In genomic region chr12:28021704-28022103, GRCh38 we compare ENCODE assay signal across 1 cellular context.
TF ChIP-seq lines count a peak whose summit lies in the region.

No MANE protein-coding gene starts in this region.

TF ChIP-seq in HepG2, 621 proteins besides CTCF, POLR2A, EP300 and RAD21 (continued from another document and continues in another):
- TF ChIP-seq HNF1B (CRISPR knock-in tag; IDR thresholded peaks at IDR 0.05) (no peak), PHB2 (IDR thresholded peaks at IDR 0.05; ENCODE audit: partially characterized antibody) (no peak), NCOA5 (CRISPR knock-in tag; IDR thresholded peaks at IDR 0.05) (no peak), ISL2 (CRISPR knock-in tag; IDR thresholded peaks at IDR 0.05) (0 out of 2 replicates have a peak, but pooled peaks have one; percentile 28), ZNF75D (CRISPR knock-in tag; IDR thresholded peaks at IDR 0.05; ENCODE audit: borderline replicate concordance) (no peak), ZFP41 (CRISPR knock-in tag; IDR thresholded peaks at IDR 0.05; ENCODE audit: borderline replicate concordance) (no peak), YEATS2 (CRISPR knock-in tag; IDR thresholded peaks at IDR 0.05; ENCODE audit: borderline replicate concordance) (no peak), SKI (IDR thresholded peaks at IDR 0.05; ENCODE audit: partially characterized antibody) (peak; percentile 44), ZNF318 (CRISPR knock-in tag; IDR thresholded peaks at IDR 0.05) (no peak), MAZ (IDR thresholded peaks at IDR 0.05; ENCODE audit: borderline replicate concordance, low read depth, low read length) (no peak), MAZ (CRISPR knock-in tag; IDR thresholded peaks at IDR 0.05; ENCODE audit: low read depth) (no peak), AGO2 (optimal IDR thresholded peaks at IDR 0.05; ENCODE audit: low read depth, low read length) (no peak), ZNF101 (CRISPR knock-in tag; IDR thresholded peaks at IDR 0.05; ENCODE audit: borderline replicate concordance, low read depth) (no peak), NFE2L1 (CRISPR knock-in tag; IDR thresholded peaks at IDR 0.05; ENCODE audit: borderline replicate concordance) (no peak), ZNF776 (CRISPR knock-in tag; IDR thresholded peaks at IDR 0.05) (no peak), CSRNP1 (CRISPR knock-in tag; IDR thresholded peaks at IDR 0.05) (no peak), HDAC6 (IDR thresholded peaks at IDR 0.05; ENCODE audit: low read depth, low read length) (no peak), ATF1 (CRISPR knock-in tag; IDR thresholded peaks at IDR 0.05) (no peak), HIC2 (CRISPR knock-in tag; IDR thresholded peaks at IDR 0.05; ENCODE audit: low read depth) (no peak), MXI1 (IDR thresholded peaks at IDR 0.05; ENCODE audit: borderline replicate concordance, low read depth, low read length) (no peak), ZNF275 (CRISPR knock-in tag; IDR thresholded peaks at IDR 0.05; ENCODE audit: borderline replicate concordance) (no peak), ZNF3 (CRISPR knock-in tag; IDR thresholded peaks at IDR 0.05) (no peak), TFAP4 (IDR thresholded peaks at IDR 0.05; ENCODE audit: borderline replicate concordance, low read depth) (peak; percentile 22; the same call in 1 of the 2 replicates), ZNF576 (CRISPR knock-in tag; IDR thresholded peaks at IDR 0.05) (no peak), CEBPG (CRISPR knock-in tag; IDR thresholded peaks at IDR 0.05) (peak; percentile 30; the same call in 1 of the 2 replicates), MATR3 (CRISPR knock-in tag; IDR thresholded peaks at IDR 0.05) (no peak), KLF12 (CRISPR knock-in tag; IDR thresholded peaks at IDR 0.05; ENCODE audit: borderline replicate concordance) (no peak), MEIS2 (CRISPR knock-in tag; IDR thresholded peaks at IDR 0.05) (no peak; the same call in 1 of the 2 replicates), ASH2L (IDR thresholded peaks at IDR 0.05; ENCODE audit: insufficient read length, low read depth, low read length) (peak; percentile 24), TAF1 (CRISPR knock-in tag; IDR thresholded peaks at IDR 0.05) (no peak), SSRP1 (CRISPR knock-in tag; IDR thresholded peaks at IDR 0.05) (no peak), SIX1 (CRISPR knock-in tag; IDR thresholded peaks at IDR 0.05; ENCODE audit: borderline replicate concordance) (no peak), ZNF382 (CRISPR knock-in tag; IDR thresholded peaks at IDR 0.05; ENCODE audit: borderline replicate concordance) (no peak), REPIN1 (CRISPR knock-in tag; IDR thresholded peaks at IDR 0.05; ENCODE audit: borderline replicate concordance, low read depth) (no peak), SNAI1 (CRISPR knock-in tag; IDR thresholded peaks at IDR 0.05; ENCODE audit: borderline replicate concordance) (no peak), SRSF4 (IDR thresholded peaks at IDR 0.05; ENCODE audit: low read depth, low read length, poor library complexity, severe bottlenecking) (no peak), ZNF691 (CRISPR knock-in tag; IDR thresholded peaks at IDR 0.05; ENCODE audit: borderline replicate concordance, low read depth) (no peak), CREBL2 (CRISPR knock-in tag; IDR thresholded peaks at IDR 0.05; ENCODE audit: borderline replicate concordance) (no peak), ZNF710 (CRISPR knock-in tag; IDR thresholded peaks at IDR 0.05; ENCODE audit: borderline replicate concordance) (no peak), ZNF260 (CRISPR knock-in tag; IDR thresholded peaks at IDR 0.05; ENCODE audit: borderline replicate concordance, low read depth) (no peak), ZNF124 (CRISPR knock-in tag; IDR thresholded peaks at IDR 0.05) (no peak)
